ENCODE assay signal across 15 cellular contexts in genomic region chr9:19185191-19185590, GRCh38. TPM values are rescaled to one million over a fixed set of nuclear protein-coding genes. Genes with fewer than 3 reads are reported as not detected.
A peak's percentile ranks its signal among the peaks of the same experiment; 100 is the strongest.
DNase-seq lines count a peak whose midpoint lies in the region; ATAC-seq and TF ChIP-seq lines count a peak whose summit lies in the region.
"Had no signal": no experiment of that assay in that cellular context is flagged by ENCODE, and none has a peak within 500 bp of the region (broad histone marks: within the 10 kb centered on the region; RNA-seq: fewer than 3 reads in every experiment).

No MANE protein-coding gene starts in this region.

- H3K4me1 ChIP-seq in heart right ventricle (peaks cover 5 to 48% (median 37%) of the 10 kb centered on the region in 9 donors), upper lobe of right lung (peaks cover 40% of the 10 kb centered on the region)

- POLR2A ChIA-PET in naive thymus-derived CD8-positive, alpha-beta T cell (lab: Charles Lee): interaction anchor here (0.7 to 6.8 kb wide), 5 partner anchors 9 to 195 kb away, joined by 3 to 66 read pairs (median 16); partner anchors contain the start of genes DENND4C, PLIN2 and RPS6

- ATAC-seq in heart right ventricle: no peak
- ATAC-seq in naive thymus-derived CD8-positive, alpha-beta T cell: no peak
- no peak for ATAC-seq in upper lobe of right lung

- H3K36me3 ChIP-seq in heart right ventricle (no peaks in the 10 kb centered on the region), upper lobe of right lung (no peaks in the 10 kb centered on the region)

- H3K36me3 Mint-ChIP-seq in dendritic cell treated with granulocyte-macrophage colony-stimulating factor and Interleukin-4, amounts not matched to agents 40 ng/mL and 50 ng/mL, for 4 days (ENCODE audit: low read depth): no peaks in the 10 kb centered on the region
- H3K36me3 Mint-ChIP-seq in naive thymus-derived CD8-positive, alpha-beta T cell: no peaks in the 10 kb centered on the region

- peaks cover 34% of the 10 kb centered on the region for H3K4me1 Mint-ChIP-seq in dendritic cell treated with granulocyte-macrophage colony-stimulating factor and Interleukin-4, amounts not matched to agents 40 ng/mL and 50 ng/mL, for 4 days (ENCODE audit: low read depth)
- H3K4me1 Mint-ChIP-seq in naive thymus-derived CD8-positive, alpha-beta T cell: peaks cover 3 to 42% (median 20%) of the 10 kb centered on the region in 4 donors

- WGBS in heart right ventricle, 2 donors: 88 to 92% methylated on average over 1 of the region's 1 CpG

- peak overlapping the region; percentile 94 for H3K27ac Mint-ChIP-seq in dendritic cell treated with granulocyte-macrophage colony-stimulating factor and Interleukin-4, amounts not matched to agents 40 ng/mL and 50 ng/mL, for 4 days
- peak overlapping the region; percentile 29 to 98 (median 96) for H3K27ac Mint-ChIP-seq in naive thymus-derived CD8-positive, alpha-beta T cell

- H3K27me3 ChIP-seq in heart right ventricle: no peaks in the 10 kb centered on the region
- H3K27me3 ChIP-seq in upper lobe of right lung: no peaks in the 10 kb centered on the region
- H3K27me3 ChIP-seq: dorsolateral prefrontal cortex had no signal

- H3K9me3 Mint-ChIP-seq in dendritic cell treated with granulocyte-macrophage colony-stimulating factor and Interleukin-4, amounts not matched to agents 40 ng/mL and 50 ng/mL, for 4 days: no peaks in the 10 kb centered on the region
- H3K9me3 Mint-ChIP-seq in naive thymus-derived CD8-positive, alpha-beta T cell: no peaks in the 10 kb centered on the region

- H3K4me3 Mint-ChIP-seq in dendritic cell treated with granulocyte-macrophage colony-stimulating factor and Interleukin-4, amounts not matched to agents 40 ng/mL and 50 ng/mL, for 4 days: no peak overlapping the region
- H3K4me3 Mint-ChIP-seq in naive thymus-derived CD8-positive, alpha-beta T cell: no peak overlapping the region

- H3K27me3 Mint-ChIP-seq in dendritic cell treated with granulocyte-macrophage colony-stimulating factor and Interleukin-4, amounts not matched to agents 40 ng/mL and 50 ng/mL, for 4 days: no peaks in the 10 kb centered on the region
- no peaks in the 10 kb centered on the region for H3K27me3 Mint-ChIP-seq in naive thymus-derived CD8-positive, alpha-beta T cell

- H3K27ac ChIP-seq in heart right ventricle (peak overlapping the region in 7 of 10 donors; percentile 84 to 90 (median 87)), upper lobe of right lung (peak overlapping the region; percentile 91)

- H3K9me3 ChIP-seq in heart right ventricle (no peaks in the 10 kb centered on the region), upper lobe of right lung (no peaks in the 10 kb centered on the region)

- no peak for TF ChIP-seq POLR2A in erythroblast (IDR thresholded peaks at IDR 0.05; ENCODE audit: low read length)

- intact Hi-C loops in heart right ventricle (cut with DNase I) (loop anchor here in 5 of 10 donors (2.0 to 10.0 kb wide), 4 partner anchors 42 to 50 kb away; partner anchors contain the start of gene DENND4C (in 4 of the 5)), cardiac septum (cut with DNase I) (loop anchor here (2.0 kb wide), 1 partner anchor 46 kb away; the partner anchor contains the start of gene DENND4C), upper lobe of right lung (cut with DNase I) (no loop called here)
- intact Hi-C loops in dendritic cell treated with granulocyte-macrophage colony-stimulating factor and Interleukin-4, amounts not matched to agents 40 ng/mL and 50 ng/mL, for 4 days (cut with micrococcal nuclease): no loop called here

- DNase-seq in heart right ventricle (no peak), cardiac septum (ENCODE audit: low spot score) (no peak), upper lobe of right lung (no peak), ureter (ENCODE audit: low spot score) (no peak), erythroblast (lab: John Stamatoyannopoulos, UW) (no peak), activated gamma-delta T cell treated with Interleukin-2 at 50 U/mL for 16 hours (no peak)
- no peak for DNase-seq in naive thymus-derived CD8-positive, alpha-beta T cell
- DNase-seq: activated CD4-positive, CD25-positive, alpha-beta regulatory T cell treated with anti-CD3 and anti-CD28 coated beads, Interleukin-2, amount 50 U/mL, for 72 hours; activated T-cell treated with anti-CD3 and anti-CD28 coated beads, Interleukin-2, amount 50 U/mL, for 48 hours; DMS79; dorsolateral prefrontal cortex; foreskin fibroblast; islet precursor cell; NCI-H1048 had no signal

- H3K4me3 ChIP-seq in heart right ventricle (no peak overlapping the region), upper lobe of right lung (no peak overlapping the region)
- H3K4me3 ChIP-seq: dorsolateral prefrontal cortex had no signal

- TF ChIP-seq CTCF in heart right ventricle (IDR thresholded peaks at IDR 0.05) (no peak), upper lobe of right lung (IDR thresholded peaks at IDR 0.05) (no peak)

RNA-seq across cellular contexts. Expression of gene DENND4C, which starts 45.3 kb away (rescaled TPM):
- total RNA-seq in heart right ventricle (10 to 100 TPM; 21.7 to 28.3 (median 23.8) TPM), cardiac septum (21.4 TPM), upper lobe of right lung (105 TPM), ureter (110 TPM)
- 1 to 10 TPM; 5.4 to 6.4 TPM for polyA plus RNA-seq in heart right ventricle
- 10 to 100 TPM; 72.6 to 74.4 TPM for total RNA-seq in naive thymus-derived CD8-positive, alpha-beta T cell
- polyA plus RNA-seq in naive thymus-derived CD8-positive, alpha-beta T cell: 10 to 100 TPM; 31.0 to 40.2 (median 35.1) TPM

RNA-seq across cellular contexts. Expression of gene PLIN2, which starts 57.9 kb away (rescaled TPM):
- total RNA-seq in heart right ventricle (100 to 1,000 TPM in 3 of 10 donors, 10 to 100 TPM in 7; 35.4 to 205 (median 49.4) TPM), cardiac septum (34.9 TPM), upper lobe of right lung (231 TPM), ureter (69.4 TPM)
- 100 to 1,000 TPM in 1 of 2 donors, 10 to 100 TPM in 1; 35.0 to 184 TPM for polyA plus RNA-seq in heart right ventricle
- 10 to 100 TPM; 50.3 to 53.0 TPM for total RNA-seq in naive thymus-derived CD8-positive, alpha-beta T cell
- polyA plus RNA-seq in naive thymus-derived CD8-positive, alpha-beta T cell: 100 to 1,000 TPM in 1 of 3 donors, 10 to 100 TPM in 2; 62.7 to 105 (median 65.7) TPM
